Comparison of ENCODE assay signal across 1 cellular context in the genomic region with DNA sequence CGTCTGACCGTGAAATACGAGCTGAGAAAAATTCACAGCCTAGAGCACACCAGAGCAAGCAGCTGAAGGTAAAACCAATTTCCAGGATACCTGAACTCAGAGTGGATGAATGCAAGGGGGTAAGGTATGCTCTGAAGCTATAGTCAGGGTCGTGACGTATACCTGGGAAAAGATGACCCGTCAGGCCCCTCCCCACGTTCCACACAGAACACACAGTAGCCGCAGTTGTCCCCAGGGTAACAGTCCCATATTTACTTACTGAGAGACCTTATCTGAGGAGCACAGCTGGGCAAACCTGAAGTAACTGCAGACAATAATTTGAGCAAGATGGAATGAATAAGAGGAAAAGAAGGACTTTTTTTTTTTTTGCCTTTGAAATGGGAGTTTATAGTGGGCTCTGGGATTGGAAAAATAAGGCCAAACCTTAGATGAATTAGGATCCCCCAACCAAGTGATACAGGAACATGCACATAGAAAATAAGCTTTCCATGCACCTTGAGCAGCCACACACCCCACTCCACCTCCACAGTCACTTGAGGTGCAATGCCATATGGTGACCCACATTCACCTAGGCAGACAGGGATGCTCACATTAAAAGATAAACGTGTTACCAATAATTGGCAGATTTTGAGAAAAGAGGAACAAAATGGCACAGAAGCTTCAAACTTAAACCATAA.
A peak's percentile ranks its signal among the peaks of the same experiment; 100 is the strongest.
TF ChIP-seq lines count a peak whose summit lies in the region.

No MANE protein-coding gene starts in this region.

TF ChIP-seq in K562, 482 proteins besides CTCF, POLR2A, EP300 and RAD21 (continued from another document and continues in another):
- TF ChIP-seq, protein P1, sequence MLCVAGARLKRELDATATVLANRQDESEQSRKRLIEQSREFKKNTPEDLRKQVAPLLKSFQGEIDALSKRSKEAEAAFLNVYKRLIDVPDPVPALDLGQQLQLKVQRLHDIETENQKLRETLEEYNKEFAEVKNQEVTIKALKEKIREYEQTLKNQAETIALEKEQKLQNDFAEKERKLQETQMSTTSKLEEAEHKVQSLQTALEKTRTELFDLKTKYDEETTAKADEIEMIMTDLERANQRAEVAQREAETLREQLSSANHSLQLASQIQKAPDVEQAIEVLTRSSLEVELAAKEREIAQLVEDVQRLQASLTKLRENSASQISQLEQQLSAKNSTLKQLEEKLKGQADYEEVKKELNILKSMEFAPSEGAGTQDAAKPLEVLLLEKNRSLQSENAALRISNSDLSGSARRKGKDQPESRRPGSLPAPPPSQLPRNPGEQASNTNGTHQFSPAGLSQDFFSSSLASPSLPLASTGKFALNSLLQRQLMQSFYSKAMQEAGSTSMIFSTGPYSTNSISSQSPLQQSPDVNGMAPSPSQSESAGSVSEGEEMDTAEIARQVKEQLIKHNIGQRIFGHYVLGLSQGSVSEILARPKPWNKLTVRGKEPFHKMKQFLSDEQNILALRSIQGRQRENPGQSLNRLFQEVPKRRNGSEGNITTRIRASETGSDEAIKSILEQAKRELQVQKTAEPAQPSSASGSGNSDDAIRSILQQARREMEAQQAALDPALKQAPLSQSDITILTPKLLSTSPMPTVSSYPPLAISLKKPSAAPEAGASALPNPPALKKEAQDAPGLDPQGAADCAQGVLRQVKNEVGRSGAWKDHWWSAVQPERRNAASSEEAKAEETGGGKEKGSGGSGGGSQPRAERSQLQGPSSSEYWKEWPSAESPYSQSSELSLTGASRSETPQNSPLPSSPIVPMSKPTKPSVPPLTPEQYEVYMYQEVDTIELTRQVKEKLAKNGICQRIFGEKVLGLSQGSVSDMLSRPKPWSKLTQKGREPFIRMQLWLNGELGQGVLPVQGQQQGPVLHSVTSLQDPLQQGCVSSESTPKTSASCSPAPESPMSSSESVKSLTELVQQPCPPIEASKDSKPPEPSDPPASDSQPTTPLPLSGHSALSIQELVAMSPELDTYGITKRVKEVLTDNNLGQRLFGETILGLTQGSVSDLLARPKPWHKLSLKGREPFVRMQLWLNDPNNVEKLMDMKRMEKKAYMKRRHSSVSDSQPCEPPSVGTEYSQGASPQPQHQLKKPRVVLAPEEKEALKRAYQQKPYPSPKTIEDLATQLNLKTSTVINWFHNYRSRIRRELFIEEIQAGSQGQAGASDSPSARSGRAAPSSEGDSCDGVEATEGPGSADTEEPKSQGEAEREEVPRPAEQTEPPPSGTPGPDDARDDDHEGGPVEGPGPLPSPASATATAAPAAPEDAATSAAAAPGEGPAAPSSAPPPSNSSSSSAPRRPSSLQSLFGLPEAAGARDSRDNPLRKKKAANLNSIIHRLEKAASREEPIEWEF (CRISPR knock-in tag; IDR thresholded peaks at IDR 0.05) = peak; percentile 20; the same call in 1 of the 2 replicates
- TF ChIP-seq HNRNPK (IDR thresholded peaks at IDR 0.05; ENCODE audit: low read depth, low read length, poor library complexity, severe bottlenecking) (no peak), POU5F1 (IDR thresholded peaks at IDR 0.05; ENCODE audit: borderline replicate concordance, low read depth, low read length, partially characterized antibody) (no peak), PHTF2 (CRISPR knock-in tag; IDR thresholded peaks at IDR 0.05) (no peak), NEUROD1 (IDR thresholded peaks at IDR 0.05; ENCODE audit: borderline replicate concordance, low read depth, low read length, partially characterized antibody) (peak; percentile 88), BACH1 (tag; IDR thresholded peaks at IDR 0.05) (no peak), EHMT2 (IDR thresholded peaks at IDR 0.05) (no peak), PHB2 (IDR thresholded peaks at IDR 0.05; ENCODE audit: low read depth) (no peak), ZEB2 (IDR thresholded peaks at IDR 0.05) (peak; percentile 72), POLR3A (IDR thresholded peaks at IDR 0.05; ENCODE audit: borderline replicate concordance, extremely low read depth, insufficient read depth, insufficient read length) (no peak), NFE2 (IDR thresholded peaks at IDR 0.05; ENCODE audit: low read depth) (0 out of 2 replicates have a peak, but pooled peaks have one; percentile 39), CCNT2 (IDR thresholded peaks at IDR 0.05; ENCODE audit: borderline replicate concordance, extremely low read depth, insufficient read length, low read depth, low read length) (peak; percentile 61), ZNF79 (CRISPR knock-in tag; IDR thresholded peaks at IDR 0.05; ENCODE audit: low read depth) (no peak), SRSF9 (IDR thresholded peaks at IDR 0.05; ENCODE audit: borderline replicate concordance, low read depth, low read length) (no peak), CCAR2 (IDR thresholded peaks at IDR 0.05; ENCODE audit: low read depth, low read length) (no peak), ZKSCAN1 (IDR thresholded peaks at IDR 0.05; ENCODE audit: low read depth, low read length) (peak; percentile 47; the same call in 1 of the 2 replicates), CBFA2T2 (conservative IDR thresholded peaks at IDR 0.05) (peak; percentile 79), TAF15 (IDR thresholded peaks at IDR 0.05; ENCODE audit: low read depth, low read length) (no peak), ZNF253 (CRISPR knock-in tag; conservative IDR thresholded peaks at IDR 0.05) (no peak), SMARCB1 (IDR thresholded peaks at IDR 0.05; ENCODE audit: insufficient read length, low read depth) (peak; percentile 31), ZNF75A (CRISPR knock-in tag; IDR thresholded peaks at IDR 0.05) (no peak), HIVEP1 (CRISPR knock-in tag; IDR thresholded peaks at IDR 0.05) (no peak), GTF2A2 (tag; IDR thresholded peaks at IDR 0.05) (no peak), ZNF766 (CRISPR knock-in tag; conservative IDR thresholded peaks at IDR 0.05) (peak; percentile 25; the same call in 1 of the 2 replicates), CHD4 (IDR thresholded peaks at IDR 0.05; ENCODE audit: insufficient read depth, insufficient replicate concordance, low read depth, low read length, poor library complexity, severe bottlenecking) (no peak), ZNF445 (CRISPR knock-in tag; IDR thresholded peaks at IDR 0.05; ENCODE audit: low read depth) (no peak), ATF1 (CRISPR knock-in tag; IDR thresholded peaks at IDR 0.05) (no peak), ATF1 (tag; IDR thresholded peaks at IDR 0.05) (peak; percentile 93), BCL6 (CRISPR knock-in tag; IDR thresholded peaks at IDR 0.05) (no peak), ELF4 (CRISPR knock-in tag; IDR thresholded peaks at IDR 0.05) (0 out of 2 replicates have a peak, but pooled peaks have one; percentile 32), SAP30 (IDR thresholded peaks at IDR 0.05; ENCODE audit: borderline replicate concordance, insufficient read depth, low read depth, low read length, poor library complexity, severe bottlenecking) (no peak), TEAD1 (CRISPR knock-in tag; IDR thresholded peaks at IDR 0.05) (peak in 1 of 2 experiments; percentile 61; a peak in 1 of 4 replicates), RBFOX2 (IDR thresholded peaks at IDR 0.05; ENCODE audit: low read depth, low read length) (no peak), GATAD2A (IDR thresholded peaks at IDR 0.05) (no peak), PTRF (tag; IDR thresholded peaks at IDR 0.05) (no peak)
- TF ChIP-seq, protein P2, sequence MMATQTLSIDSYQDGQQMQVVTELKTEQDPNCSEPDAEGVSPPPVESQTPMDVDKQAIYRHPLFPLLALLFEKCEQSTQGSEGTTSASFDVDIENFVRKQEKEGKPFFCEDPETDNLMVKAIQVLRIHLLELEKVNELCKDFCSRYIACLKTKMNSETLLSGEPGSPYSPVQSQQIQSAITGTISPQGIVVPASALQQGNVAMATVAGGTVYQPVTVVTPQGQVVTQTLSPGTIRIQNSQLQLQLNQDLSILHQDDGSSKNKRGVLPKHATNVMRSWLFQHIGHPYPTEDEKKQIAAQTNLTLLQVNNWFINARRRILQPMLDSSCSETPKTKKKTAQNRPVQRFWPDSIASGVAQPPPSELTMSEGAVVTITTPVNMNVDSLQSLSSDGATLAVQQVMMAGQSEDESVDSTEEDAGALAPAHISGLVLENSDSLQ (IDR thresholded peaks at IDR 0.05) = peak; percentile 60
- TF ChIP-seq, protein P3, sequence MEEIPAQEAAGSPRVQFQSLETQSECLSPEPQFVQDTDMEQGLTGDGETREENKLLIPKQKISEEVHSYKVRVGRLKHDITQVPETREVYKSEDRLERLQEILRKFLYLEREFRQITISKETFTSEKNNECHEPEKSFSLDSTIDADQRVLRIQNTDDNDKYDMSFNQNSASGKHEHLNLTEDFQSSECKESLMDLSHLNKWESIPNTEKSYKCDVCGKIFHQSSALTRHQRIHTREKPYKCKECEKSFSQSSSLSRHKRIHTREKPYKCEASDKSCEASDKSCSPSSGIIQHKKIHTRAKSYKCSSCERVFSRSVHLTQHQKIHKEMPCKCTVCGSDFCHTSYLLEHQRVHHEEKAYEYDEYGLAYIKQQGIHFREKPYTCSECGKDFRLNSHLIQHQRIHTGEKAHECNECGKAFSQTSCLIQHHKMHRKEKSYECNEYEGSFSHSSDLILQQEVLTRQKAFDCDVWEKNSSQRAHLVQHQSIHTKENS (CRISPR knock-in tag; IDR thresholded peaks at IDR 0.05) = no peak
- TF ChIP-seq, protein P4, sequence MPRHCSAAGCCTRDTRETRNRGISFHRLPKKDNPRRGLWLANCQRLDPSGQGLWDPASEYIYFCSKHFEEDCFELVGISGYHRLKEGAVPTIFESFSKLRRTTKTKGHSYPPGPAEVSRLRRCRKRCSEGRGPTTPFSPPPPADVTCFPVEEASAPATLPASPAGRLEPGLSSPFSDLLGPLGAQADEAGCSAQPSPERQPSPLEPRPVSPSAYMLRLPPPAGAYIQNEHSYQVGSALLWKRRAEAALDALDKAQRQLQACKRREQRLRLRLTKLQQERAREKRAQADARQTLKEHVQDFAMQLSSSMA (CRISPR knock-in tag; IDR thresholded peaks at IDR 0.05) = no peak
- TF ChIP-seq, protein P5, sequence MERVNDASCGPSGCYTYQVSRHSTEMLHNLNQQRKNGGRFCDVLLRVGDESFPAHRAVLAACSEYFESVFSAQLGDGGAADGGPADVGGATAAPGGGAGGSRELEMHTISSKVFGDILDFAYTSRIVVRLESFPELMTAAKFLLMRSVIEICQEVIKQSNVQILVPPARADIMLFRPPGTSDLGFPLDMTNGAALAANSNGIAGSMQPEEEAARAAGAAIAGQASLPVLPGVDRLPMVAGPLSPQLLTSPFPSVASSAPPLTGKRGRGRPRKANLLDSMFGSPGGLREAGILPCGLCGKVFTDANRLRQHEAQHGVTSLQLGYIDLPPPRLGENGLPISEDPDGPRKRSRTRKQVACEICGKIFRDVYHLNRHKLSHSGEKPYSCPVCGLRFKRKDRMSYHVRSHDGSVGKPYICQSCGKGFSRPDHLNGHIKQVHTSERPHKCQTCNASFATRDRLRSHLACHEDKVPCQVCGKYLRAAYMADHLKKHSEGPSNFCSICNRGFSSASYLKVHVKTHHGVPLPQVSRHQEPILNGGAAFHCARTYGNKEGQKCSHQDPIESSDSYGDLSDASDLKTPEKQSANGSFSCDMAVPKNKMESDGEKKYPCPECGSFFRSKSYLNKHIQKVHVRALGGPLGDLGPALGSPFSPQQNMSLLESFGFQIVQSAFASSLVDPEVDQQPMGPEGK (CRISPR knock-in tag; IDR thresholded peaks at IDR 0.05; ENCODE audit: borderline replicate concordance) = no peak
- TF ChIP-seq, protein P6, sequence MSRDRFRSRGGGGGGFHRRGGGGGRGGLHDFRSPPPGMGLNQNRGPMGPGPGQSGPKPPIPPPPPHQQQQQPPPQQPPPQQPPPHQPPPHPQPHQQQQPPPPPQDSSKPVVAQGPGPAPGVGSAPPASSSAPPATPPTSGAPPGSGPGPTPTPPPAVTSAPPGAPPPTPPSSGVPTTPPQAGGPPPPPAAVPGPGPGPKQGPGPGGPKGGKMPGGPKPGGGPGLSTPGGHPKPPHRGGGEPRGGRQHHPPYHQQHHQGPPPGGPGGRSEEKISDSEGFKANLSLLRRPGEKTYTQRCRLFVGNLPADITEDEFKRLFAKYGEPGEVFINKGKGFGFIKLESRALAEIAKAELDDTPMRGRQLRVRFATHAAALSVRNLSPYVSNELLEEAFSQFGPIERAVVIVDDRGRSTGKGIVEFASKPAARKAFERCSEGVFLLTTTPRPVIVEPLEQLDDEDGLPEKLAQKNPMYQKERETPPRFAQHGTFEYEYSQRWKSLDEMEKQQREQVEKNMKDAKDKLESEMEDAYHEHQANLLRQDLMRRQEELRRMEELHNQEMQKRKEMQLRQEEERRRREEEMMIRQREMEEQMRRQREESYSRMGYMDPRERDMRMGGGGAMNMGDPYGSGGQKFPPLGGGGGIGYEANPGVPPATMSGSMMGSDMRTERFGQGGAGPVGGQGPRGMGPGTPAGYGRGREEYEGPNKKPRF (IDR thresholded peaks at IDR 0.05; ENCODE audit: low read depth, low read length) = no peak
- TF ChIP-seq, protein P7, sequence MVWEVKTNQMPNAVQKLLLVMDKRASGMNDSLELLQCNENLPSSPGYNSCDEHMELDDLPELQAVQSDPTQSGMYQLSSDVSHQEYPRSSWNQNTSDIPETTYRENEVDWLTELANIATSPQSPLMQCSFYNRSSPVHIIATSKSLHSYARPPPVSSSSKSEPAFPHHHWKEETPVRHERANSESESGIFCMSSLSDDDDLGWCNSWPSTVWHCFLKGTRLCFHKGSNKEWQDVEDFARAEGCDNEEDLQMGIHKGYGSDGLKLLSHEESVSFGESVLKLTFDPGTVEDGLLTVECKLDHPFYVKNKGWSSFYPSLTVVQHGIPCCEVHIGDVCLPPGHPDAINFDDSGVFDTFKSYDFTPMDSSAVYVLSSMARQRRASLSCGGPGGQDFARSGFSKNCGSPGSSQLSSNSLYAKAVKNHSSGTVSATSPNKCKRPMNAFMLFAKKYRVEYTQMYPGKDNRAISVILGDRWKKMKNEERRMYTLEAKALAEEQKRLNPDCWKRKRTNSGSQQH (CRISPR knock-in tag; IDR thresholded peaks at IDR 0.05) = no peak
- TF ChIP-seq, protein P8, sequence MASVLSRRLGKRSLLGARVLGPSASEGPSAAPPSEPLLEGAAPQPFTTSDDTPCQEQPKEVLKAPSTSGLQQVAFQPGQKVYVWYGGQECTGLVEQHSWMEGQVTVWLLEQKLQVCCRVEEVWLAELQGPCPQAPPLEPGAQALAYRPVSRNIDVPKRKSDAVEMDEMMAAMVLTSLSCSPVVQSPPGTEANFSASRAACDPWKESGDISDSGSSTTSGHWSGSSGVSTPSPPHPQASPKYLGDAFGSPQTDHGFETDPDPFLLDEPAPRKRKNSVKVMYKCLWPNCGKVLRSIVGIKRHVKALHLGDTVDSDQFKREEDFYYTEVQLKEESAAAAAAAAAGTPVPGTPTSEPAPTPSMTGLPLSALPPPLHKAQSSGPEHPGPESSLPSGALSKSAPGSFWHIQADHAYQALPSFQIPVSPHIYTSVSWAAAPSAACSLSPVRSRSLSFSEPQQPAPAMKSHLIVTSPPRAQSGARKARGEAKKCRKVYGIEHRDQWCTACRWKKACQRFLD (CRISPR knock-in tag; IDR thresholded peaks at IDR 0.05) = no peak
- TF ChIP-seq, protein P9, sequence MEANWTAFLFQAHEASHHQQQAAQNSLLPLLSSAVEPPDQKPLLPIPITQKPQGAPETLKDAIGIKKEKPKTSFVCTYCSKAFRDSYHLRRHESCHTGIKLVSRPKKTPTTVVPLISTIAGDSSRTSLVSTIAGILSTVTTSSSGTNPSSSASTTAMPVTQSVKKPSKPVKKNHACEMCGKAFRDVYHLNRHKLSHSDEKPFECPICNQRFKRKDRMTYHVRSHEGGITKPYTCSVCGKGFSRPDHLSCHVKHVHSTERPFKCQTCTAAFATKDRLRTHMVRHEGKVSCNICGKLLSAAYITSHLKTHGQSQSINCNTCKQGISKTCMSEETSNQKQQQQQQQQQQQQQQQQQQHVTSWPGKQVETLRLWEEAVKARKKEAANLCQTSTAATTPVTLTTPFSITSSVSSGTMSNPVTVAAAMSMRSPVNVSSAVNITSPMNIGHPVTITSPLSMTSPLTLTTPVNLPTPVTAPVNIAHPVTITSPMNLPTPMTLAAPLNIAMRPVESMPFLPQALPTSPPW (CRISPR knock-in tag; IDR thresholded peaks at IDR 0.05) = peak; percentile 76
